ENCODE assay signal across 30 cellular contexts in the genomic region with DNA sequence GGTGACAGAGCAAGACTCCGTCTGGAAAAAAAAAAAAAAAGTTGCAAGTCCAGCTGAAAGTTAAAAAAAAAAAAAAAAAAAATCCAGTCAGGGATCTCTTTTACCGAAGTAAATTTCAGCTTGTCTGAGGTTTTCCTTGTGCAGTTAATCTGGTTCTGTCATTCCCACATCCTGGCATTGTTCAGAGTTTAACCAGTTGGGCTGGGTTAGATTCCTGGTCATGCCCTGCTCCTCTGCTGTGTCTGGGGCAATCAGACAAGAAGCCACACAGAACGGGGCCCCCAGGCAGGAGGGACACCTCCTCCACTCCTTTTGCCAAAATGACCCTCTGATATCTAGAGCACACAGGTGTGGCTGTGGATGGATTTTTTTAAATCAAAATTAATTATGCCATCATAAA.
DNase-seq lines count a peak whose midpoint lies in the region; ATAC-seq, FAIRE-seq and TF ChIP-seq lines count a peak whose summit lies in the region.
"Had no signal": no experiment of that assay in that cellular context is flagged by ENCODE, and none has a peak within 500 bp of the region (broad histone marks: within the 10 kb centered on the region; RNA-seq: fewer than 3 reads in every experiment).

No MANE protein-coding gene starts in this region.

- WGBS in pancreas, 2 donors, result 5 to 14% methylated on average over 3 of the region's 3 CpGs

- H2AFZ ChIP-seq in PC-3 (ENCODE audit: low read length), result no peak overlapping the region

- CTCF ChIA-PET in PC-3 (lab: Charles Lee), result no interaction called here

- H3K9me3 ChIP-seq in PC-3 (ENCODE audit: low read length) (no peaks in the 10 kb centered on the region), pancreas (no peaks in the 10 kb centered on the region), colonic mucosa (no peaks in the 10 kb centered on the region)
- H3K9me3 ChIP-seq: body of pancreas, thoracic aorta, vagina had no signal

- H3K4me3 ChIP-seq in PC-3 (ENCODE audit: low read length) (no peak overlapping the region), pancreas (no peak overlapping the region), brain microvascular endothelial cell (ENCODE audit: low read depth, low read length) (no peak overlapping the region), colonic mucosa (no peak overlapping the region)
- H3K4me3 ChIP-seq: body of pancreas, HAP-1, thoracic aorta, vagina had no signal

- no peak overlapping the region for H3K9ac ChIP-seq in PC-3 (ENCODE audit: low read length)
- H3K9ac ChIP-seq in colonic mucosa (ENCODE audit: low read depth in 2 of 2, low read length in 2 of 2), result no peak overlapping the region

- H3K4me3 Mint-ChIP-seq in endothelial cell (ENCODE audit: unreplicated experiment), result no peak overlapping the region
- H3K4me3 Mint-ChIP-seq: activated CD4-positive, alpha-beta T cell treated with anti-CD3 and anti-CD28 coated beads for 36 hours; activated naive CD8-positive, alpha-beta T cell treated with anti-CD3 and anti-CD28 coated beads, Interleukin-2, amount 50 U/mL, for 24 hours; activated T-cell treated with anti-CD3 and anti-CD28 coated beads, Interleukin-2, amount 50 U/mL, for 24 hours; effector memory CD8-positive, alpha-beta T cell; naive B cell; T-helper 1 cell treated with Interleukin-12 subunit alpha and Interleukin-12 subunit beta and Interleukin-4 antibody, amounts not matched to agents 30 μg/mL and 1 μg/mL, for 36 hours had no signal

- H3K36me3 Mint-ChIP-seq in endothelial cell (ENCODE audit: low read depth, unreplicated experiment), result no peaks in the 10 kb centered on the region
- H3K36me3 Mint-ChIP-seq: naive B cell had no signal

- TF ChIP-seq CTCF in C4-2B (conservative IDR thresholded peaks at IDR 0.05) (no peak), PC-3 (conservative IDR thresholded peaks at IDR 0.05; ENCODE audit: low read depth, low read length) (no peak), endothelial cell (IDR thresholded peaks at IDR 0.05; ENCODE audit: unreplicated experiment) (no peak), pancreas (IDR thresholded peaks at IDR 0.05) (no peak), brain microvascular endothelial cell (IDR thresholded peaks at IDR 0.05; ENCODE audit: low read depth, low read length, missing control alignments) (no peak), GM13977 (IDR thresholded peaks at IDR 0.05; ENCODE audit: extremely low read depth, insufficient read depth, missing control alignments) (no peak), colonic mucosa (IDR thresholded peaks at IDR 0.05) (no peak)

- no peaks in the 10 kb centered on the region for H3K79me2 ChIP-seq in PC-3 (ENCODE audit: low read length)

- H3K4me2 ChIP-seq in PC-3 (ENCODE audit: low read length), result 0 out of 2 replicates have a peak overlapping the region, but pooled peaks have one; percentile 19

- peaks cover 3% of the 10 kb centered on the region for H3K27me3 Mint-ChIP-seq in endothelial cell (ENCODE audit: unreplicated experiment)

- FAIRE-seq in pancreas (lab: Jason Lieb, UNC), result no peak
- FAIRE-seq: GM19239 had no signal

- H3K27ac Mint-ChIP-seq in endothelial cell (ENCODE audit: unreplicated experiment), result peak overlapping the region; percentile 84
- H3K27ac Mint-ChIP-seq: activated CD4-positive, alpha-beta T cell treated with anti-CD3 and anti-CD28 coated beads for 36 hours; activated naive CD8-positive, alpha-beta T cell treated with anti-CD3 and anti-CD28 coated beads, Interleukin-2, amount 50 U/mL, for 24 hours; activated T-cell treated with anti-CD3 and anti-CD28 coated beads, Interleukin-2, amount 50 U/mL, for 24 hours; effector memory CD8-positive, alpha-beta T cell; naive B cell; T-helper 1 cell treated with Interleukin-12 subunit alpha and Interleukin-12 subunit beta and Interleukin-4 antibody, amounts not matched to agents 30 μg/mL and 1 μg/mL, for 36 hours had no signal

- no peaks in the 10 kb centered on the region for H3F3A ChIP-seq in PC-3 (ENCODE audit: low read length, unreplicated experiment)

- peaks cover 24% of the 10 kb centered on the region for H3K4me1 Mint-ChIP-seq in endothelial cell (ENCODE audit: unreplicated experiment)
- H3K4me1 Mint-ChIP-seq: activated CD4-positive, alpha-beta T cell treated with anti-CD3 and anti-CD28 coated beads for 36 hours; activated naive CD8-positive, alpha-beta T cell treated with anti-CD3 and anti-CD28 coated beads, Interleukin-2, amount 50 U/mL, for 24 hours; naive B cell had no signal

- POLR2A ChIA-PET in PC-3 (lab: Charles Lee; ENCODE audit: unreplicated experiment), result no interaction called here

- no peak for ATAC-seq in PC-3
- peak in 3 of 4 donors; percentile 61 to 81 (median 63) for ATAC-seq in pancreas
- ATAC-seq: activated CD4-positive, alpha-beta T cell treated with anti-CD3 and anti-CD28 coated beads for 36 hours; activated naive CD8-positive, alpha-beta T cell treated with anti-CD3 and anti-CD28 coated beads, Interleukin-2, amount 50 U/mL, for 24 hours; body of pancreas; effector memory CD8-positive, alpha-beta T cell; left cardiac atrium; stimulated activated naive CD8-positive, alpha-beta T cell treated with anti-CD3 and anti-CD28 coated beads, Interleukin-15, Interleukin-2, amounts not matched to agents 100 U/mL and 50 U/mL, for 24 hours had no signal

- H3K27me3 ChIP-seq in PC-3 (ENCODE audit: low read length) (peaks cover 25% of the 10 kb centered on the region), pancreas (peaks cover 0 to 4% (median 0%) of the 10 kb centered on the region in 4 donors), brain microvascular endothelial cell (replicated peaks) (no peaks in the 10 kb centered on the region), colonic mucosa (no peaks in the 10 kb centered on the region)
- H3K27me3 ChIP-seq: body of pancreas, vagina had no signal

- BruUV-seq in PC-3 (replicated peaks; lab: Mats Ljungman, UMichigan), result no TSS peak

- intact Hi-C loops in PC-3 (cut with micrococcal nuclease) (no loop called here), pancreas (cut with DNase I) (no loop called here), colonic mucosa (cut with DNase I) (no loop called here)

- H3K27ac ChIP-seq in C4-2B (peak overlapping the region; percentile 45), PC-3 (ENCODE audit: low read length) (no peak overlapping the region), pancreas (peak overlapping the region in 2 of 4 donors; percentile 33 to 55), brain microvascular endothelial cell (no peak overlapping the region), colonic mucosa (no peak overlapping the region)
- H3K27ac ChIP-seq: thoracic aorta, vagina had no signal

- in situ Hi-C loops in brain microvascular endothelial cell (cut with HindIII; ENCODE audit: low pct_ligation_motif_present, low sequenced_read_pairs), result no loop called here
- in situ Hi-C loops in GM13977 (cut with MboI; ENCODE audit: low pct_unique_long_range_greater_than_20kb, low sequenced_read_pairs, unreplicated experiment), result no loop called here

- H3K36me3 ChIP-seq in PC-3 (ENCODE audit: low read depth, low read length) (no peaks in the 10 kb centered on the region), pancreas (no peaks in the 10 kb centered on the region), brain microvascular endothelial cell (replicated peaks) (no peaks in the 10 kb centered on the region), colonic mucosa (no peaks in the 10 kb centered on the region)
- H3K36me3 ChIP-seq: HAP-1, thoracic aorta, vagina had no signal

- no peaks in the 10 kb centered on the region for H4K20me1 ChIP-seq in PC-3 (ENCODE audit: low read length)

- DNase-seq in PC-3, result peak; percentile 29
- peak; percentile 22 for DNase-seq in endothelial cell (ENCODE audit: low spot score)
- DNase-seq in pancreas, result no peak
- no peak for DNase-seq in brain microvascular endothelial cell
- no peak for DNase-seq in activated CD4-positive, CD25-positive, alpha-beta regulatory T cell (lab: John Stamatoyannopoulos, UW)
- DNase-seq in GM13977 (ENCODE audit: low spot score), result no peak
- DNase-seq in colonic mucosa, result no peak
- DNase-seq: activated CD4-positive, alpha-beta T cell treated with anti-CD3 and anti-CD28 coated beads for 36 hours; activated CD8-positive, alpha-beta memory T cell treated with anti-CD3 and anti-CD28 coated beads for 24 hours; activated gamma-delta T cell treated with Interleukin-2 at 50 U/mL for 16 hours; activated naive CD8-positive, alpha-beta T cell treated with anti-CD3 and anti-CD28 coated beads, Interleukin-2, amount 50 U/mL, for 24 hours; activated T-cell treated with anti-CD3 and anti-CD28 coated beads, Interleukin-2, amount 50 U/mL, for 24 hours; effector memory CD8-positive, alpha-beta T cell; EL; Kasumi-1; left cardiac atrium; mesenchymal stem cell; naive B cell; NCI-H1092 treated with DMSO at 0.1 percent for 48 hours; NCI-H2081; SHP77 treated with DMSO at 0.1 percent for 48 hours; stimulated activated CD4-positive, alpha-beta T cell treated with anti-CD3 and anti-CD28 coated beads, Interleukin-4, amount 100 ng/mL, for 24 hours; stimulated activated naive CD8-positive, alpha-beta T cell treated with anti-CD3 and anti-CD28 coated beads, Interleukin-15, Interleukin-2, amounts not matched to agents 100 U/mL and 50 U/mL, for 24 hours had no signal

- H3K9me2 ChIP-seq in PC-3 (replicated peaks; ENCODE audit: low read length), result no peaks in the 10 kb centered on the region

- no peaks in the 10 kb centered on the region for H3K9me3 Mint-ChIP-seq in endothelial cell (ENCODE audit: unreplicated experiment)
- H3K9me3 Mint-ChIP-seq: activated naive CD8-positive, alpha-beta T cell treated with anti-CD3 and anti-CD28 coated beads, Interleukin-2, amount 50 U/mL, for 24 hours; activated T-cell treated with anti-CD3 and anti-CD28 coated beads, Interleukin-2, amount 50 U/mL, for 24 hours; effector memory CD8-positive, alpha-beta T cell; T-helper 1 cell treated with Interleukin-12 subunit alpha and Interleukin-12 subunit beta and Interleukin-4 antibody, amounts not matched to agents 30 μg/mL and 1 μg/mL, for 36 hours had no signal

- H3K4me1 ChIP-seq in PC-3 (ENCODE audit: insufficient read depth, low read length), result peaks cover 6% of the 10 kb centered on the region; the same call in 1 of the 2 replicates
- H3K4me1 ChIP-seq in pancreas, result no peaks in the 10 kb centered on the region
- H3K4me1 ChIP-seq in colonic mucosa, result no peaks in the 10 kb centered on the region
- H3K4me1 ChIP-seq: body of pancreas, HAP-1 had no signal

Comparison
In these comparisons a context has a peak if more than half of its experiments do, and no peak if none do; other contexts are left out.
1. DNase-seq: peak in PC-3 (single experiment) and endothelial cell (single experiment); none in pancreas (0 of 6), brain microvascular endothelial cell (single experiment), activated CD4-positive, CD25-positive, alpha-beta regulatory T cell (0 of 4), GM13977 (single experiment) and colonic mucosa (single experiment).